Comparison of ENCODE assay signal across 10 cellular contexts in genomic region chr1:224783006-224783651, GRCh38.
DNase-seq lines count a peak whose midpoint lies in the region; ATAC-seq and TF ChIP-seq lines count a peak whose summit lies in the region.
"Had no signal": no experiment of that assay in that cellular context is flagged by ENCODE, and none has a peak within 500 bp of the region (broad histone marks: within the 10 kb centered on the region; RNA-seq: fewer than 3 reads in every experiment).

No MANE protein-coding gene starts in this region.

- intact Hi-C loops in posterior vena cava (cut with DNase I) = no loop called here

- no peaks in the 10 kb centered on the region for H3K79me2 ChIP-seq in H9 (ENCODE audit: insufficient read depth, low read length)

- H3T11ph ChIP-seq in H9 (ENCODE audit: low read length) = no peak overlapping the region

- no peak overlapping the region for H2BK15ac ChIP-seq in H9 (ENCODE audit: low read depth, low read length)

- H3K56ac ChIP-seq in H9 (ENCODE audit: insufficient read length, low read depth, low read length) = no peak overlapping the region

- no peak overlapping the region for H2BK12ac ChIP-seq in H9 (ENCODE audit: insufficient read length, low read depth, low read length)

- no peak overlapping the region for H3K9ac ChIP-seq in H9 (ENCODE audit: extremely low read depth, insufficient read length, low read length)

- TF ChIP-seq CTCF in H9 (conservative IDR thresholded peaks at IDR 0.05) = no peak

- H3K9me3 ChIP-seq in H9 (ENCODE audit: control insufficient read depth, low read depth, low read length) = no peaks in the 10 kb centered on the region

- no peak overlapping the region for H2BK120ac ChIP-seq in H9 (ENCODE audit: low read depth, low read length, poor library complexity, severe bottlenecking)

- no peak overlapping the region for H3K27ac ChIP-seq in H9 (ENCODE audit: insufficient read length, low read depth, low read length)

- no peaks in the 10 kb centered on the region for H4K20me1 ChIP-seq in H9 (ENCODE audit: control insufficient read depth, insufficient read depth, insufficient read length)

- H2BK20ac ChIP-seq in H9 (ENCODE audit: low read depth, low read length, poor library complexity, severe bottlenecking) = no peak overlapping the region

- no peaks in the 10 kb centered on the region for H3K23me2 ChIP-seq in H9 (ENCODE audit: insufficient read length, low read depth, low read length, poor library complexity, severe bottlenecking)

- no peak overlapping the region for H3K23ac ChIP-seq in H9 (ENCODE audit: insufficient read length, low read depth, low read length)

- DNase-seq in SKM-1 (lab: John Stamatoyannopoulos, UW; ENCODE audit: unreplicated experiment) (peak; percentile 49), NCI-H1436 treated with DMSO at 0.1 percent for 48 hours (lab: John Stamatoyannopoulos, UW) (no peak), H9 (no peak), posterior vena cava (ENCODE audit: low spot score) (no peak)
- DNase-seq: GDM1, occipital lobe had no signal

- H3K27ac Mint-ChIP-seq in H9 = no peak overlapping the region

- no peak overlapping the region for H4K8ac ChIP-seq in H9 (replicated peaks; ENCODE audit: insufficient read length, low read depth, low read length)

- H3K9me3 Mint-ChIP-seq in H9 = no peaks in the 10 kb centered on the region; a peak in 1 of 5 replicates

- H3K27me3 Mint-ChIP-seq in H9 (ENCODE audit: low read depth) = peaks cover 1% of the 10 kb centered on the region

- no peaks in the 10 kb centered on the region for H3K79me1 ChIP-seq in H9 (ENCODE audit: insufficient read depth, low read depth, low read length, poor library complexity, severe bottlenecking)

- WGBS in H9 (ENCODE audit: extremely low coverage, insufficient read length, low lambda C conversion rate) = no CpG with 5 or more reads among the region's 5 CpGs

- no peak overlapping the region for H3K4ac ChIP-seq in H9 (ENCODE audit: low read depth, low read length)

- no peak overlapping the region for H2AK5ac ChIP-seq in H9 (ENCODE audit: insufficient read length, low read length)

- H3K4me3 Mint-ChIP-seq in H9 = no peak overlapping the region

- no peak overlapping the region for H2BK5ac ChIP-seq in H9 (ENCODE audit: insufficient read length, low read length)

- no peak overlapping the region for H3K4me2 ChIP-seq in H9 (ENCODE audit: insufficient read depth, insufficient read length, low read length)

- H3K14ac ChIP-seq in H9 (ENCODE audit: insufficient read depth, low read length) = no peak overlapping the region

- no peaks in the 10 kb centered on the region; a peak in 4 of 7 replicates for H3K36me3 Mint-ChIP-seq in H9 (ENCODE audit: insufficient read depth in 1 of 3, low read depth in 3 of 3)

- peaks cover 11% of the 10 kb centered on the region for H3K4me1 ChIP-seq in H9 (ENCODE audit: insufficient read depth, low read length)

- ATAC-seq in GM18502 (IDR thresholded peaks at IDR 0.05; ENCODE audit: poor library complexity, unreplicated experiment) = peak; percentile 72
- peak; percentile 77 for ATAC-seq in GM21447 (IDR thresholded peaks at IDR 0.05; ENCODE audit: unreplicated experiment)
- ATAC-seq in HG03457 (IDR thresholded peaks at IDR 0.05; ENCODE audit: unreplicated experiment) = peak; percentile 61
- no peak for ATAC-seq in GM18520 (IDR thresholded peaks at IDR 0.05; ENCODE audit: unreplicated experiment)

- no peak overlapping the region for H4K5ac ChIP-seq in H9 (ENCODE audit: insufficient read length, low read depth, low read length)

- H3K27me3 ChIP-seq in H9 (ENCODE audit: insufficient read depth, low read length) = peaks cover 3% of the 10 kb centered on the region; the same call in 1 of the 2 replicates

- no peak overlapping the region for H4K91ac ChIP-seq in H9 (ENCODE audit: insufficient read length, low read depth, low read length)

- H2AFZ ChIP-seq in H9 (ENCODE audit: low read length) = no peak overlapping the region

- no peak overlapping the region for H3K18ac ChIP-seq in H9 (ENCODE audit: insufficient read length, low read depth, low read length)

- peaks cover 44 to 48% of the 10 kb centered on the region in 2 experiments for H3K4me1 Mint-ChIP-seq in H9
